8 cellular contexts compared by ENCODE assay signal in the genomic region with DNA sequence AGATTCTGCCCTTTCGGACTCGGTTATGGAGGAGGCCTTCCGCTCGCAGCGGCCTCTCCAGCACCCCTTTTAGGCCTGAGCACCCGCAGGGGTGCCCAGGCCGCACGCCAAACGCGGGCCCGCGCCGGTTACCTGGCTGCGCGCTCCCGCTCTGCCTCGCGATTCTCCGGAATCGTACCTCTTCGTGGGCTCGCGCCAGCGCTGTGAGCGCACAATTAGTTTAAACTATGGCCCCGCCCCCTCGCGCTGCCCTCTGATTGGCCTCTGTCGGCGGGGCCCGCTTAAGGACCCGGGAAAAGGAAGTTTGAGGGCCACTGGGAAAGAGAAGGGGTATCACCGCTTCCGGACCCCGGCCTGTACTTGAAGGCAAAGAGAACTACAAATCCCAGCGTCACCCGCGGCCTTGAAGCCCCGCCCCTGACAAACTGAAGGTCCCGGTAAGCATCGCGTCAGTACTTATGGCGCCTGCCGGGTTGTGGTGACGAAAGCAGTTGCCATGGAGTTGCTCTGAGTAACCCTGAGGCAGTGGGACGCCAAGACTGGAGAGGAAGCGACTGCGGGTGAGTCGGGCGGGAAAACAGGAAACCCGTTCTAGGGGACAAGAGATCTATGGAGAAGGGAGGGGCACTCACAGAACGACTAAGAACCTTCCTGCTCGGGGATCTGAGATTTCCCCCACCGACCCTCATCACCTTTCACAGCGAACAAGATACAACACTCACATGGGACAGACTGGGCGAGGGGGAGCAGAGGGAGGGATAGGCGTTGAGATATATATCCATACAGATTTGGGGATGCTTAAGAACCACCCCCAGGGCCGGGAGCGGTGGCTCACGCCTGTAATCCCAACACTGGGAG. TPM values are rescaled to one million over a fixed set of nuclear protein-coding genes. Genes with fewer than 3 reads are reported as not detected.
DNase-seq lines count a peak whose midpoint lies in the region; ATAC-seq and TF ChIP-seq lines count a peak whose summit lies in the region.

LRRC51 (plus strand) TSS at position 525 of the 858 bp plus-strand sequence. CDS start 8,234 bp downstream, outside the sequence.
NUMA1 (minus strand) TSS at position 217 of the 858 bp plus-strand sequence. CDS start 44,599 bp downstream, outside the sequence.

- CTCF ChIA-PET in activated naive CD4-positive, alpha-beta T cell treated with anti-CD3 and anti-CD28 coated beads, Interleukin-2, amount 10 ng/mL, durations not matched to agents 7 days and 5 days (lab: Charles Lee): interaction anchor here (0.9 to 3.1 kb wide), 4 partner anchors 11 to 350 kb away, joined by 4 to 27 read pairs (median 6); no protein-coding TSS in a partner anchor

- TF ChIP-seq CTCF in GM06990 (IDR thresholded peaks at IDR 0.05; ENCODE audit: insufficient read depth, low read length, poor library complexity, severe bottlenecking) (no peak), NB4 (IDR thresholded peaks at IDR 0.05; ENCODE audit: low read depth, low read length) (no peak), neutrophil (IDR thresholded peaks at IDR 0.05) (peak; percentile 49)

- no peaks in the 10 kb centered on the region for H3K27me3 Mint-ChIP-seq in activated naive CD4-positive, alpha-beta T cell treated with anti-CD3 and anti-CD28 coated beads, Interleukin-2, amount 10 ng/mL, durations not matched to agents 7 days and 5 days

- peak; percentile 88 for TF ChIP-seq POLR2A in NB4 (IDR thresholded peaks at IDR 0.05; ENCODE audit: extremely low read depth, insufficient read length)

- H3K27me3 ChIP-seq in GM06990 (replicated peaks; ENCODE audit: control insufficient read depth, insufficient read depth, low read length) (no peaks in the 10 kb centered on the region), neutrophil (no peaks in the 10 kb centered on the region)

- H3K4me1 ChIP-seq in neutrophil (ENCODE audit: control insufficient read depth in 1 of 2, insufficient read depth in 1 of 2, low read depth in 1 of 2, low read length in 1 of 2): peaks cover 31 to 47% of the 10 kb centered on the region in 2 experiments

- peak; percentile 91 for ATAC-seq in HG02571 (IDR thresholded peaks at IDR 0.05; ENCODE audit: unreplicated experiment)

- peaks cover 60% of the 10 kb centered on the region for H3K4me1 Mint-ChIP-seq in activated naive CD4-positive, alpha-beta T cell treated with anti-CD3 and anti-CD28 coated beads, Interleukin-2, amount 10 ng/mL, durations not matched to agents 7 days and 5 days

- no peaks in the 10 kb centered on the region for H3K9me3 Mint-ChIP-seq in activated naive CD4-positive, alpha-beta T cell treated with anti-CD3 and anti-CD28 coated beads, Interleukin-2, amount 10 ng/mL, durations not matched to agents 7 days and 5 days

- H3K27ac Mint-ChIP-seq in activated naive CD4-positive, alpha-beta T cell treated with anti-CD3 and anti-CD28 coated beads, Interleukin-2, amount 10 ng/mL, durations not matched to agents 7 days and 5 days: peak within 1 kb of the TSS; percentile 93

- H3K4me3 Mint-ChIP-seq in activated naive CD4-positive, alpha-beta T cell treated with anti-CD3 and anti-CD28 coated beads, Interleukin-2, amount 10 ng/mL, durations not matched to agents 7 days and 5 days: peak within 1 kb of the TSS; percentile 88

- H3K36me3 Mint-ChIP-seq in activated naive CD4-positive, alpha-beta T cell treated with anti-CD3 and anti-CD28 coated beads, Interleukin-2, amount 10 ng/mL, durations not matched to agents 7 days and 5 days: peaks cover 21% of the 10 kb centered on the region

- H3K4me3 ChIP-seq in GM06990 (replicated peaks; ENCODE audit: low read depth, low read length) (peak within 1 kb of the TSS; percentile 80), NB4 (ENCODE audit: low read depth, low read length) (peak within 1 kb of the TSS; percentile 99), neutrophil (ENCODE audit: low read depth in 1 of 2, low read length in 1 of 2) (peak within 1 kb of the TSS; percentile 81 to 91)

- H3K36me3 ChIP-seq in GM06990 (ENCODE audit: control insufficient read depth, insufficient read depth, low read length) (no peaks in the 10 kb centered on the region), neutrophil (peaks cover 2% of the 10 kb centered on the region)

- DNase-seq in GM06990 (ENCODE audit: extremely low read depth, insufficient read length) (peak; percentile 96), NB4 (ENCODE audit: low read depth) (peak; percentile 100), SK-N-DZ (ENCODE audit: low spot score) (peak; percentile 100), germinal center (ENCODE audit: low spot score) (peak; percentile 95), substantia nigra (lab: John Stamatoyannopoulos, UW) (peak; percentile 53 to 100 (median 98))
- DNase-seq in activated naive CD4-positive, alpha-beta T cell treated with anti-CD3 and anti-CD28 coated beads, Interleukin-2, amount 10 ng/mL, durations not matched to agents 7 days and 5 days: peak; percentile 100

- H3K27ac ChIP-seq in neutrophil: peak within 1 kb of the TSS; percentile 96
- H3K27ac ChIP-seq in substantia nigra (ENCODE audit: low read depth, low read length, poor library complexity, severe bottlenecking): peak within 1 kb of the TSS; percentile 83

- H3K9me3 ChIP-seq in neutrophil: no peaks in the 10 kb centered on the region

RNA-seq across cellular contexts. Expression of gene LRRC51, which starts in this region (rescaled TPM):
- 15.5 and 17.4 TPM in 2 replicates for polyA plus RNA-seq in SK-N-DZ (2014; cell fraction: cytosol; rRNA removed)
- polyA plus RNA-seq in SK-N-DZ (2014; cell fraction: nucleus; rRNA removed): 11.1 and 12.0 TPM in 2 replicates

RNA-seq across cellular contexts. Expression of gene NUMA1, which starts in this region (rescaled TPM):
- polyA plus RNA-seq in SK-N-DZ (2014; cell fraction: cytosol; rRNA removed): 179 and 200 TPM in 2 replicates
- 399 and 537 TPM in 2 replicates for polyA plus RNA-seq in SK-N-DZ (2014; cell fraction: nucleus; rRNA removed)

Comparison
In these comparisons a context has a peak if more than half of its experiments do, and no peak if none do; other contexts are left out.
1. Peak in every context shown above with its lines: DNase-seq, ATAC-seq, H3K4me3 ChIP-seq and H3K27ac ChIP-seq.